8 cellular contexts compared by ENCODE assay signal in genomic region chr6:42217165-42217522, GRCh38. TPM values are rescaled to one million over a fixed set of nuclear protein-coding genes. Genes with fewer than 3 reads are reported as not detected.
A peak's percentile ranks its signal among the peaks of the same experiment; 100 is the strongest.
DNase-seq lines count a peak whose midpoint lies in the region; ATAC-seq, FAIRE-seq and TF ChIP-seq lines count a peak whose summit lies in the region.

No MANE protein-coding gene starts in this region.

- peaks cover 40% of the 10 kb centered on the region for H3K4me1 Mint-ChIP-seq in activated T-cell treated with anti-CD3 and anti-CD28 coated beads, Interleukin-2, amount 50 U/mL, for 72 hours (ENCODE audit: low read depth)
- H3K4me1 Mint-ChIP-seq in type B pancreatic cell (ENCODE audit: unreplicated experiment): peaks cover 14% of the 10 kb centered on the region

- intact Hi-C loops in lower leg skin (cut with DNase I; ENCODE audit: low total_unique reads): no loop called here

- 3% methylated on average over 6 of the region's 6 CpGs for WGBS in lower leg skin, 2 donors

- peaks cover 4 to 16% of the 10 kb centered on the region in 2 donors for H3K36me3 Mint-ChIP-seq in activated T-cell treated with anti-CD3 and anti-CD28 coated beads, Interleukin-2, amount 50 U/mL, for 72 hours (ENCODE audit: insufficient read depth in 2 of 2)
- H3K36me3 Mint-ChIP-seq in type B pancreatic cell: peaks cover 16% of the 10 kb centered on the region

- in situ Hi-C loops in astrocyte of the cerebellum (cut with HindIII; ENCODE audit: low sequenced_read_pairs): no loop called here

- FAIRE-seq in HTR-8/SVneo (lab: Jason Lieb, UNC): no peak

- H3K27me3 Mint-ChIP-seq in activated T-cell treated with anti-CD3 and anti-CD28 coated beads, Interleukin-2, amount 50 U/mL, for 72 hours (ENCODE audit: low read depth): no peaks in the 10 kb centered on the region
- no peaks in the 10 kb centered on the region for H3K27me3 Mint-ChIP-seq in type B pancreatic cell

- H3K27ac Mint-ChIP-seq in activated T-cell treated with anti-CD3 and anti-CD28 coated beads, Interleukin-2, amount 50 U/mL, for 72 hours: peak overlapping the region; percentile 99
- peak overlapping the region; percentile 97 for H3K27ac Mint-ChIP-seq in type B pancreatic cell

- no peaks in the 10 kb centered on the region for H3K9me3 Mint-ChIP-seq in activated T-cell treated with anti-CD3 and anti-CD28 coated beads, Interleukin-2, amount 50 U/mL, for 72 hours
- H3K9me3 Mint-ChIP-seq in type B pancreatic cell: no peaks in the 10 kb centered on the region

- H3K4me3 Mint-ChIP-seq in activated T-cell treated with anti-CD3 and anti-CD28 coated beads, Interleukin-2, amount 50 U/mL, for 72 hours: peak overlapping the region; percentile 85 to 98
- H3K4me3 Mint-ChIP-seq in type B pancreatic cell: peak overlapping the region; percentile 99

- no peak for ATAC-seq in activated T-cell treated with anti-CD3 and anti-CD28 coated beads, Interleukin-2, amount 50 U/mL, for 72 hours (replicated peaks in 1 of 2)

- TF ChIP-seq POLR2A in lower leg skin (IDR thresholded peaks at IDR 0.05): no peak

- TF ChIP-seq CTCF in astrocyte of the cerebellum (IDR thresholded peaks at IDR 0.05; ENCODE audit: low read depth, low read length, missing control alignments): no peak
- TF ChIP-seq CTCF in lower leg skin (IDR thresholded peaks at IDR 0.05): no peak
- no peak for TF ChIP-seq CTCF in type B pancreatic cell (conservative IDR thresholded peaks at IDR 0.05)

- no peak for DNase-seq in activated T-cell treated with anti-CD3 and anti-CD28 coated beads, Interleukin-2, amount 50 U/mL, for 72 hours
- DNase-seq in activated T-cell treated with anti-CD3 and anti-CD28 coated beads, Interleukin-2, amount 50 U/mL, for 48 hours: no peak
- DNase-seq in astrocyte of the cerebellum (ENCODE audit: low read depth) (no peak), lower leg skin (ENCODE audit: low spot score in 2 of 2) (no peak), type B pancreatic cell (ENCODE audit: extremely low spot score, unreplicated experiment) (no peak), HTR-8/SVneo (ENCODE audit: insufficient read length, low spot score) (no peak), superior temporal gyrus (ENCODE audit: extremely low spot score) (no peak), NCI-H1694 (lab: John Stamatoyannopoulos, UW) (no peak)

- H3K4me3 ChIP-seq in astrocyte of the cerebellum (ENCODE audit: low read depth, low read length): peak overlapping the region; percentile 66
- H3K4me3 ChIP-seq in lower leg skin (ENCODE audit: low read depth, poor library complexity, severe bottlenecking): peak overlapping the region; percentile 61

RNA-seq across cellular contexts. Expression of gene MRPS10, which starts 0.5 kb away (rescaled TPM):
- 10 to 100 TPM; 39.0 to 39.8 TPM for total RNA-seq in activated T-cell treated with anti-CD3 and anti-CD28 coated beads, Interleukin-2, amount 50 U/mL, for 72 hours
- 10 to 100 TPM; 20.9 to 27.1 (median 25.8) TPM for total RNA-seq in lower leg skin
- total RNA-seq in type B pancreatic cell (ENCODE audit: low replicate concordance): 27.3 and 29.0 TPM in 2 replicates

RNA-seq across cellular contexts. Expression of gene GUCA1B, which starts 22.4 kb away (rescaled TPM):
- 1 to 10 TPM; 4.8 to 6.5 TPM for total RNA-seq in activated T-cell treated with anti-CD3 and anti-CD28 coated beads, Interleukin-2, amount 50 U/mL, for 72 hours
- 1 to 10 TPM in 1 of 4 donors, under 1 TPM in 2, not detected in 1; 0.34 to 1.6 (median 0.52) TPM for total RNA-seq in lower leg skin
- total RNA-seq in type B pancreatic cell (ENCODE audit: low replicate concordance): 0.67 and 1.1 TPM in 2 replicates

RNA-seq across cellular contexts. Expression of gene GUCA1A, which starts 44.0 kb away (rescaled TPM):
- total RNA-seq in activated T-cell treated with anti-CD3 and anti-CD28 coated beads, Interleukin-2, amount 50 U/mL, for 72 hours: under 1 TPM; 0.14 to 0.21 TPM
- not detected for total RNA-seq in lower leg skin
- 0.41 and 0.57 TPM in 2 replicates for total RNA-seq in type B pancreatic cell (ENCODE audit: low replicate concordance)
